ENCODE assay signal across 26 cellular contexts in the genomic region with DNA sequence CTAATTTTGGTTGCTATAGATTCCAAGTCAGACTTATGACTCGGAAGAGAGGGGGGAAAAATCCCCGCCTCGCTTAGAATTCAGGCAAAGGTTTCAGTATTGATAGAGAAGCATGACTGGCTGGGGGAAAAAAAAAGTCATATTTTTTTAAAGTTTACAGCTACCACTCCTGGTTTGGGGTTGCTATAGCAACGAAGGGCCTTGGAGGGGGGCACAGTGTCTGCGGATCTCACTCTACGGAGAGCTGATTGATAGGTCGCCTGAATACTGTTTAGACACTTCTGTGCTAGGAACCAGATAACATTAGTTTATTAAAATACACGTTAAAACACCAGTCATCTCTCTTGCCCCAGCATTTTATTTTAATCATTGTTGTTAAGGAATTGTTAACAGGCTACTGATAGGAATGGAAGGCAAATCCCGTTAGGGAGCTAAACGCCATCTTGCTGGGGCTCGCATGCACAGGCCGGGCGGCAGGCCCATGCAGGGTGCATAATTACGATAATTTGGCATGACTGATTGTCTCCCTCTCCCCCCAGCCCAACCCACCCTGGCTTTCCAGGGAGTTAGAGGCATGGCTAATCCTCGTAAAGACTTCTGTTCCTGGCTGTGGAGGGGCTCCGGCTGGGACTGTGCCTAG.
DNase-seq lines count a peak whose midpoint lies in the region; ATAC-seq and TF ChIP-seq lines count a peak whose summit lies in the region.
"Had no signal": no experiment of that assay in that cellular context is flagged by ENCODE, and none has a peak within 500 bp of the region (broad histone marks: within the 10 kb centered on the region; RNA-seq: fewer than 3 reads in every experiment).

No MANE protein-coding gene starts in this region.

- TF ChIP-seq CTCF in nephron progenitor cell (IDR thresholded peaks at IDR 0.05): no peak

- H3K9me3 Mint-ChIP-seq in activated naive CD8-positive, alpha-beta T cell treated with anti-CD3 and anti-CD28 coated beads, Interleukin-2, amount 50 U/mL, for 24 hours: peaks cover 5% of the 10 kb centered on the region
- peaks cover 2% of the 10 kb centered on the region for H3K9me3 Mint-ChIP-seq in activated naive CD8-positive, alpha-beta T cell treated with anti-CD3 and anti-CD28 coated beads for 36 hours
- H3K9me3 Mint-ChIP-seq in nephron progenitor cell: no peaks in the 10 kb centered on the region

- H3K27ac Mint-ChIP-seq in activated naive CD8-positive, alpha-beta T cell treated with anti-CD3 and anti-CD28 coated beads, Interleukin-2, amount 50 U/mL, for 24 hours: peak overlapping the region; percentile 11
- no peak overlapping the region for H3K27ac Mint-ChIP-seq in activated naive CD8-positive, alpha-beta T cell treated with anti-CD3 and anti-CD28 coated beads for 36 hours
- H3K27ac Mint-ChIP-seq in nephron progenitor cell: peak overlapping the region; percentile 33
- H3K27ac Mint-ChIP-seq: activated CD8-positive, alpha-beta T cell treated with anti-CD3 and anti-CD28 coated beads, Interleukin-2, amount 10 ng/mL, durations not matched to agents 7 days and 5 days; activated naive CD8-positive, alpha-beta T cell; CD8-positive, alpha-beta memory T cell; dendritic cell treated with granulocyte-macrophage colony-stimulating factor and Interleukin-4, amounts not matched to agents 40 ng/mL and 50 ng/mL, for 4 days had no signal

- no peaks in the 10 kb centered on the region for H3K4me1 Mint-ChIP-seq in activated naive CD8-positive, alpha-beta T cell treated with anti-CD3 and anti-CD28 coated beads, Interleukin-2, amount 50 U/mL, for 24 hours
- no peaks in the 10 kb centered on the region for H3K4me1 Mint-ChIP-seq in activated naive CD8-positive, alpha-beta T cell treated with anti-CD3 and anti-CD28 coated beads for 36 hours
- H3K4me1 Mint-ChIP-seq in nephron progenitor cell: peaks cover 20% of the 10 kb centered on the region
- H3K4me1 Mint-ChIP-seq: CD8-positive, alpha-beta memory T cell had no signal

- H3K4me3 Mint-ChIP-seq in activated naive CD8-positive, alpha-beta T cell treated with anti-CD3 and anti-CD28 coated beads, Interleukin-2, amount 50 U/mL, for 24 hours: no peak overlapping the region
- no peak overlapping the region for H3K4me3 Mint-ChIP-seq in activated naive CD8-positive, alpha-beta T cell treated with anti-CD3 and anti-CD28 coated beads for 36 hours
- peak overlapping the region; percentile 9 for H3K4me3 Mint-ChIP-seq in nephron progenitor cell
- H3K4me3 Mint-ChIP-seq: activated CD8-positive, alpha-beta T cell treated with anti-CD3 and anti-CD28 coated beads, Interleukin-2, amount 10 ng/mL, durations not matched to agents 7 days and 5 days; activated naive CD8-positive, alpha-beta T cell; CD8-positive, alpha-beta memory T cell; dendritic cell treated with granulocyte-macrophage colony-stimulating factor and Interleukin-4, amounts not matched to agents 40 ng/mL and 50 ng/mL, for 4 days had no signal

- no peaks in the 10 kb centered on the region for H3K36me3 Mint-ChIP-seq in activated naive CD8-positive, alpha-beta T cell treated with anti-CD3 and anti-CD28 coated beads, Interleukin-2, amount 50 U/mL, for 24 hours (ENCODE audit: low read depth)
- no peaks in the 10 kb centered on the region for H3K36me3 Mint-ChIP-seq in activated naive CD8-positive, alpha-beta T cell treated with anti-CD3 and anti-CD28 coated beads for 36 hours
- no peaks in the 10 kb centered on the region for H3K36me3 Mint-ChIP-seq in nephron progenitor cell (ENCODE audit: low read depth)
- H3K36me3 Mint-ChIP-seq: activated naive CD8-positive, alpha-beta T cell; CD8-positive, alpha-beta memory T cell had no signal

- no peak for DNase-seq in activated naive CD8-positive, alpha-beta T cell treated with anti-CD3 and anti-CD28 coated beads, Interleukin-2, amount 50 U/mL, for 24 hours
- no peak for DNase-seq in activated naive CD8-positive, alpha-beta T cell treated with anti-CD3 and anti-CD28 coated beads for 36 hours
- peak; percentile 73 for DNase-seq in ecto neural progenitor cell (ENCODE audit: low spot score)
- peak; percentile 29 for DNase-seq in nephron progenitor cell
- DNase-seq in cerebellar nuclear complex (lab: John Stamatoyannopoulos, UW): no peak
- DNase-seq: ACHN; activated CD8-positive, alpha-beta T cell treated with anti-CD3 and anti-CD28 coated beads, Interleukin-2, amount 10 ng/mL, durations not matched to agents 7 days and 5 days; BE2C; CD8-positive, alpha-beta memory T cell; central memory CD4-positive, alpha-beta T cell; GF-D8; KBM-7; left cardiac atrium; NCI-H1105 treated with DMSO at 0.1 percent for 48 hours; NCI-H510A treated with DMSO at 0.1 percent for 48 hours; RPMI8226; small intestine; stimulated activated CD8-positive, alpha-beta memory T cell treated with anti-CD3 and anti-CD28 coated beads, Interleukin-4, amount 100 ng/mL, for 48 hours; stomach; thyroid gland had no signal

- peaks cover 9% of the 10 kb centered on the region for H3K27me3 Mint-ChIP-seq in activated naive CD8-positive, alpha-beta T cell treated with anti-CD3 and anti-CD28 coated beads, Interleukin-2, amount 50 U/mL, for 24 hours
- no peaks in the 10 kb centered on the region for H3K27me3 Mint-ChIP-seq in activated naive CD8-positive, alpha-beta T cell treated with anti-CD3 and anti-CD28 coated beads for 36 hours
- peaks cover 2% of the 10 kb centered on the region for H3K27me3 Mint-ChIP-seq in nephron progenitor cell (ENCODE audit: low read depth, poor library complexity)
- H3K27me3 Mint-ChIP-seq: dendritic cell treated with granulocyte-macrophage colony-stimulating factor and Interleukin-4, amounts not matched to agents 40 ng/mL and 50 ng/mL, for 4 days had no signal

- ATAC-seq in activated naive CD8-positive, alpha-beta T cell treated with anti-CD3 and anti-CD28 coated beads, Interleukin-2, amount 50 U/mL, for 24 hours: no peak
- no peak for ATAC-seq in GM19455 (IDR thresholded peaks at IDR 0.05; ENCODE audit: unreplicated experiment)
- ATAC-seq in HG02870 (IDR thresholded peaks at IDR 0.05; ENCODE audit: unreplicated experiment): no peak
- ATAC-seq in HG02973 (IDR thresholded peaks at IDR 0.05; ENCODE audit: unreplicated experiment): no peak
- ATAC-seq: activated CD8-positive, alpha-beta T cell treated with anti-CD3 and anti-CD28 coated beads, Interleukin-2, amount 10 ng/mL, durations not matched to agents 7 days and 5 days; HCT116; left cardiac atrium had no signal

Comparison
In these comparisons a context has a peak if more than half of its experiments do, and no peak if none do; other contexts are left out.
1. DNase-seq: peak in ecto neural progenitor cell (single experiment) and nephron progenitor cell (single experiment); none in activated naive CD8-positive, alpha-beta T cell treated with anti-CD3 and anti-CD28 coated beads, Interleukin-2, amount 50 U/mL, for 24 hours (single experiment), activated naive CD8-positive, alpha-beta T cell treated with anti-CD3 and anti-CD28 coated beads for 36 hours (single experiment) and cerebellar nuclear complex (0 of 2).